In genomic region chr16:72590179-72590937, GRCh38 we compare ENCODE assay signal across 1 cellular context.
TF ChIP-seq lines count a peak whose summit lies in the region.

No MANE protein-coding gene starts in this region.

TF ChIP-seq in GM12878, 131 proteins besides CTCF, POLR2A, EP300 and RAD21 (continued from another document and continues in another):
- TF ChIP-seq PAX8 (IDR thresholded peaks at IDR 0.05) (no peak), CBX3 (IDR thresholded peaks at IDR 0.05; ENCODE audit: borderline replicate concordance, low read depth) (no peak), SP1 (IDR thresholded peaks at IDR 0.05; ENCODE audit: low read depth, low read length) (peak; percentile 8), TARDBP (IDR thresholded peaks at IDR 0.05; ENCODE audit: borderline replicate concordance) (no peak), GATAD2B (conservative IDR thresholded peaks at IDR 0.05; ENCODE audit: low read depth) (no peak), YY1 (IDR thresholded peaks at IDR 0.05; ENCODE audit: low read depth, low read length) (no peak), SMAD5 (IDR thresholded peaks at IDR 0.05; ENCODE audit: low read depth) (no peak), HDGF (IDR thresholded peaks at IDR 0.05) (no peak), ZZZ3 (IDR thresholded peaks at IDR 0.05; ENCODE audit: control insufficient read depth, insufficient read length, low read depth) (no peak), TCF12 (IDR thresholded peaks at IDR 0.05; ENCODE audit: low read depth, low read length) (no peak), PML (IDR thresholded peaks at IDR 0.05; ENCODE audit: low read length) (no peak), FOXK2 (IDR thresholded peaks at IDR 0.05) (no peak), CREM (IDR thresholded peaks at IDR 0.05; ENCODE audit: low read depth) (no peak), POLR2AphosphoS5 (IDR thresholded peaks at IDR 0.05; ENCODE audit: low read length) (no peak), EZH2 (IDR thresholded peaks at IDR 0.05; ENCODE audit: borderline replicate concordance, control insufficient read depth, low read depth, low read length) (no peak), YBX1 (IDR thresholded peaks at IDR 0.05) (no peak), IKZF2 (IDR thresholded peaks at IDR 0.05) (peak; percentile 15 to 52; a peak in 3 of 4 replicates), E2F8 (IDR thresholded peaks at IDR 0.05; ENCODE audit: low read depth, partially characterized antibody) (no peak), ETV6 (conservative IDR thresholded peaks at IDR 0.05 in 1 of 2, IDR thresholded peaks at IDR 0.05 in 1 of 2; ENCODE audit: borderline replicate concordance in 1 of 2, low read depth in 1 of 2) (no peak), NR2F1 (conservative IDR thresholded peaks at IDR 0.05) (peak; percentile 91), RCOR1 (conservative IDR thresholded peaks at IDR 0.05; ENCODE audit: low read depth, low read length) (no peak), WRNIP1 (IDR thresholded peaks at IDR 0.05; ENCODE audit: borderline replicate concordance, low read depth, low read length) (no peak), EED (IDR thresholded peaks at IDR 0.05; ENCODE audit: low read depth) (no peak), MXI1 (IDR thresholded peaks at IDR 0.05; ENCODE audit: low read depth, low read length) (no peak), FOXM1 (IDR thresholded peaks at IDR 0.05; ENCODE audit: low read depth, low read length) (peak; percentile 75; the same call in 1 of the 2 replicates), RUNX3 (IDR thresholded peaks at IDR 0.05; ENCODE audit: low read length) (peak; percentile 80), HCFC1 (IDR thresholded peaks at IDR 0.05; ENCODE audit: low read length) (no peak), STAT1 (conservative IDR thresholded peaks at IDR 0.05) (no peak), POLR2AphosphoS2 (IDR thresholded peaks at IDR 0.05; ENCODE audit: low read depth, low read length) (no peak), BACH1 (IDR thresholded peaks at IDR 0.05; ENCODE audit: borderline replicate concordance) (no peak), RELB (IDR thresholded peaks at IDR 0.05; ENCODE audit: low read depth) (peak; percentile 82; the same call in 1 of the 2 replicates), SREBF2 (IDR thresholded peaks at IDR 0.05; ENCODE audit: low read length) (no peak), MEF2B (IDR thresholded peaks at IDR 0.05; ENCODE audit: partially characterized antibody, poor library complexity, severe bottlenecking) (peak; percentile 59), PAX5 (IDR thresholded peaks at IDR 0.05; ENCODE audit: borderline replicate concordance, low read depth, low read length) (peak; percentile 53; the same call in 1 of the 2 replicates), TBL1XR1 (IDR thresholded peaks at IDR 0.05; ENCODE audit: low read depth, low read length) (peak; percentile 76; the same call in 1 of the 2 replicates), CUX1 (IDR thresholded peaks at IDR 0.05; ENCODE audit: insufficient replicate concordance, low read depth, low read length) (no peak), MYC (IDR thresholded peaks at IDR 0.05; ENCODE audit: insufficient read depth, insufficient read length, insufficient replicate concordance, low read length, severe bottlenecking) (no peak), CREB1 (IDR thresholded peaks at IDR 0.05; ENCODE audit: low read depth) (no peak), ZNF24 (IDR thresholded peaks at IDR 0.05) (no peak), SUPT20H (IDR thresholded peaks at IDR 0.05; ENCODE audit: borderline replicate concordance, control insufficient read depth, low read depth, low read length) (no peak), ZNF207 (IDR thresholded peaks at IDR 0.05; ENCODE audit: borderline replicate concordance) (no peak), SREBF1 (IDR thresholded peaks at IDR 0.05; ENCODE audit: low read length) (no peak), NR2C1 (IDR thresholded peaks at IDR 0.05) (no peak), MTA3 (IDR thresholded peaks at IDR 0.05; ENCODE audit: borderline replicate concordance, low read length) (no peak), BHLHE40 (IDR thresholded peaks at IDR 0.05; ENCODE audit: borderline replicate concordance in 1 of 2, low read depth in 2 of 2, low read length in 1 of 2) (peak; percentile 92 to 96), JUNB (IDR thresholded peaks at IDR 0.05) (0 out of 2 replicates have a peak, but pooled peaks have one; percentile 11), GABPA (IDR thresholded peaks at IDR 0.05; ENCODE audit: low read depth) (no peak), NR2C2 (IDR thresholded peaks at IDR 0.05; ENCODE audit: borderline replicate concordance, control insufficient read depth, insufficient read length, low read depth) (no peak), ZBED1 (IDR thresholded peaks at IDR 0.05; ENCODE audit: borderline replicate concordance) (no peak), IKZF1 (conservative IDR thresholded peaks at IDR 0.05) (0 out of 2 replicates have a peak, but pooled peaks have one; percentile 31)
- TF ChIP-seq, protein P1, sequence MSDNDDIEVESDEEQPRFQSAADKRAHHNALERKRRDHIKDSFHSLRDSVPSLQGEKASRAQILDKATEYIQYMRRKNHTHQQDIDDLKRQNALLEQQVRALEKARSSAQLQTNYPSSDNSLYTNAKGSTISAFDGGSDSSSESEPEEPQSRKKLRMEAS (IDR thresholded peaks at IDR 0.05; ENCODE audit: low read depth, low read length), result no peak
- TF ChIP-seq, protein P2, sequence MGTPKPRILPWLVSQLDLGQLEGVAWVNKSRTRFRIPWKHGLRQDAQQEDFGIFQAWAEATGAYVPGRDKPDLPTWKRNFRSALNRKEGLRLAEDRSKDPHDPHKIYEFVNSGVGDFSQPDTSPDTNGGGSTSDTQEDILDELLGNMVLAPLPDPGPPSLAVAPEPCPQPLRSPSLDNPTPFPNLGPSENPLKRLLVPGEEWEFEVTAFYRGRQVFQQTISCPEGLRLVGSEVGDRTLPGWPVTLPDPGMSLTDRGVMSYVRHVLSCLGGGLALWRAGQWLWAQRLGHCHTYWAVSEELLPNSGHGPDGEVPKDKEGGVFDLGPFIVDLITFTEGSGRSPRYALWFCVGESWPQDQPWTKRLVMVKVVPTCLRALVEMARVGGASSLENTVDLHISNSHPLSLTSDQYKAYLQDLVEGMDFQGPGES (IDR thresholded peaks at IDR 0.05), result no peak
- TF ChIP-seq, protein P3, sequence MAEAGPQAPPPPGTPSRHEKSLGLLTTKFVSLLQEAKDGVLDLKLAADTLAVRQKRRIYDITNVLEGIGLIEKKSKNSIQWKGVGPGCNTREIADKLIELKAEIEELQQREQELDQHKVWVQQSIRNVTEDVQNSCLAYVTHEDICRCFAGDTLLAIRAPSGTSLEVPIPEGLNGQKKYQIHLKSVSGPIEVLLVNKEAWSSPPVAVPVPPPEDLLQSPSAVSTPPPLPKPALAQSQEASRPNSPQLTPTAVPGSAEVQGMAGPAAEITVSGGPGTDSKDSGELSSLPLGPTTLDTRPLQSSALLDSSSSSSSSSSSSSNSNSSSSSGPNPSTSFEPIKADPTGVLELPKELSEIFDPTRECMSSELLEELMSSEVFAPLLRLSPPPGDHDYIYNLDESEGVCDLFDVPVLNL (IDR thresholded peaks at IDR 0.05; ENCODE audit: low read depth, low read length), result no peak
- TF ChIP-seq, protein P4, sequence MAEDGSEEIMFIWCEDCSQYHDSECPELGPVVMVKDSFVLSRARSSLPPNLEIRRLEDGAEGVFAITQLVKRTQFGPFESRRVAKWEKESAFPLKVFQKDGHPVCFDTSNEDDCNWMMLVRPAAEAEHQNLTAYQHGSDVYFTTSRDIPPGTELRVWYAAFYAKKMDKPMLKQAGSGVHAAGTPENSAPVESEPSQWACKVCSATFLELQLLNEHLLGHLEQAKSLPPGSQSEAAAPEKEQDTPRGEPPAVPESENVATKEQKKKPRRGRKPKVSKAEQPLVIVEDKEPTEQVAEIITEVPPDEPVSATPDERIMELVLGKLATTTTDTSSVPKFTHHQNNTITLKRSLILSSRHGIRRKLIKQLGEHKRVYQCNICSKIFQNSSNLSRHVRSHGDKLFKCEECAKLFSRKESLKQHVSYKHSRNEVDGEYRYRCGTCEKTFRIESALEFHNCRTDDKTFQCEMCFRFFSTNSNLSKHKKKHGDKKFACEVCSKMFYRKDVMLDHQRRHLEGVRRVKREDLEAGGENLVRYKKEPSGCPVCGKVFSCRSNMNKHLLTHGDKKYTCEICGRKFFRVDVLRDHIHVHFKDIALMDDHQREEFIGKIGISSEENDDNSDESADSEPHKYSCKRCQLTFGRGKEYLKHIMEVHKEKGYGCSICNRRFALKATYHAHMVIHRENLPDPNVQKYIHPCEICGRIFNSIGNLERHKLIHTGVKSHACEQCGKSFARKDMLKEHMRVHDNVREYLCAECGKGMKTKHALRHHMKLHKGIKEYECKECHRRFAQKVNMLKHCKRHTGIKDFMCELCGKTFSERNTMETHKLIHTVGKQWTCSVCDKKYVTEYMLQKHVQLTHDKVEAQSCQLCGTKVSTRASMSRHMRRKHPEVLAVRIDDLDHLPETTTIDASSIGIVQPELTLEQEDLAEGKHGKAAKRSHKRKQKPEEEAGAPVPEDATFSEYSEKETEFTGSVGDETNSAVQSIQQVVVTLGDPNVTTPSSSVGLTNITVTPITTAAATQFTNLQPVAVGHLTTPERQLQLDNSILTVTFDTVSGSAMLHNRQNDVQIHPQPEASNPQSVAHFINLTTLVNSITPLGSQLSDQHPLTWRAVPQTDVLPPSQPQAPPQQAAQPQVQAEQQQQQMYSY (CRISPR knock-in tag; IDR thresholded peaks at IDR 0.05), result no peak
- TF ChIP-seq, protein P5, sequence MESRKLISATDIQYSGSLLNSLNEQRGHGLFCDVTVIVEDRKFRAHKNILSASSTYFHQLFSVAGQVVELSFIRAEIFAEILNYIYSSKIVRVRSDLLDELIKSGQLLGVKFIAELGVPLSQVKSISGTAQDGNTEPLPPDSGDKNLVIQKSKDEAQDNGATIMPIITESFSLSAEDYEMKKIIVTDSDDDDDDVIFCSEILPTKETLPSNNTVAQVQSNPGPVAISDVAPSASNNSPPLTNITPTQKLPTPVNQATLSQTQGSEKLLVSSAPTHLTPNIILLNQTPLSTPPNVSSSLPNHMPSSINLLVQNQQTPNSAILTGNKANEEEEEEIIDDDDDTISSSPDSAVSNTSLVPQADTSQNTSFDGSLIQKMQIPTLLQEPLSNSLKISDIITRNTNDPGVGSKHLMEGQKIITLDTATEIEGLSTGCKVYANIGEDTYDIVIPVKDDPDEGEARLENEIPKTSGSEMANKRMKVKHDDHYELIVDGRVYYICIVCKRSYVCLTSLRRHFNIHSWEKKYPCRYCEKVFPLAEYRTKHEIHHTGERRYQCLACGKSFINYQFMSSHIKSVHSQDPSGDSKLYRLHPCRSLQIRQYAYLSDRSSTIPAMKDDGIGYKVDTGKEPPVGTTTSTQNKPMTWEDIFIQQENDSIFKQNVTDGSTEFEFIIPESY (IDR thresholded peaks at IDR 0.05), result no peak
